In genomic region chr12:113359939-113360748, GRCh38 we compare ENCODE assay signal across 9 cellular contexts. TPM values are rescaled to one million over a fixed set of nuclear protein-coding genes. Genes with fewer than 3 reads are reported as not detected.
DNase-seq lines count a peak whose midpoint lies in the region; ATAC-seq lines count a peak whose summit lies in the region.
"Had no signal": no experiment of that assay in that cellular context is flagged by ENCODE, and none has a peak within 500 bp of the region (broad histone marks: within the 10 kb centered on the region; RNA-seq: fewer than 3 reads in every experiment).

No MANE protein-coding gene starts in this region.

- peaks cover 9% of the 10 kb centered on the region for H3K36me3 Mint-ChIP-seq in effector memory CD8-positive, alpha-beta T cell (ENCODE audit: insufficient read depth)

- H3K27me3 Mint-ChIP-seq in effector memory CD8-positive, alpha-beta T cell = peaks cover 0 to 6% of the 10 kb centered on the region in 2 donors

- peak; percentile 30 for DNase-seq in EH (ENCODE audit: low read depth)
- peak; percentile 41 for DNase-seq in OCI-M1 (lab: John Stamatoyannopoulos, UW)
- no peak for DNase-seq in effector memory CD8-positive, alpha-beta T cell
- no peak for DNase-seq in sciatic nerve (ENCODE audit: low spot score)
- DNase-seq in COLO668 (lab: John Stamatoyannopoulos, UW; ENCODE audit: unreplicated experiment) = no peak

- intact Hi-C loops in sciatic nerve (cut with DNase I) = no loop called here

- no peaks in the 10 kb centered on the region for H3K9me3 Mint-ChIP-seq in effector memory CD8-positive, alpha-beta T cell

- H3K4me1 Mint-ChIP-seq in effector memory CD8-positive, alpha-beta T cell (ENCODE audit: low read depth in 2 of 2) = peaks cover 14 to 19% of the 10 kb centered on the region in 2 donors

- peak overlapping the region; percentile 91 for H3K4me3 Mint-ChIP-seq in effector memory CD8-positive, alpha-beta T cell

- no peak for ATAC-seq in effector memory CD8-positive, alpha-beta T cell (replicated peaks)
- ATAC-seq in sciatic nerve (peak; percentile 1), GM21723 (IDR thresholded peaks at IDR 0.05; ENCODE audit: unreplicated experiment) (no peak), esophagus mucosa (no peak), HG02970 (IDR thresholded peaks at IDR 0.05; ENCODE audit: low FRiP score, unreplicated experiment) (no peak)

- peak overlapping the region; percentile 93 to 97 for H3K27ac Mint-ChIP-seq in effector memory CD8-positive, alpha-beta T cell

RNA-seq across cellular contexts. Expression of gene PLBD2, which starts 1.8 kb away (rescaled TPM):
- total RNA-seq in sciatic nerve = 44.2 TPM
- total RNA-seq in esophagus mucosa = 14.1 TPM

RNA-seq across cellular contexts. Expression of gene SLC8B1, which starts 25.2 kb away (rescaled TPM):
- total RNA-seq in sciatic nerve = 34.3 TPM
- 16.8 TPM for total RNA-seq in esophagus mucosa

RNA-seq across cellular contexts. Expression of gene SDS, which starts 43.5 kb away (rescaled TPM):
- 0.31 TPM for total RNA-seq in sciatic nerve
- total RNA-seq in esophagus mucosa = 0.20 TPM
- total RNA-seq: urinary bladder had no signal

Comparison
In these comparisons a context has a peak if more than half of its experiments do, and no peak if none do; other contexts are left out.
1. DNase-seq: peak in EH (single experiment) and OCI-M1 (single experiment); none in effector memory CD8-positive, alpha-beta T cell (0 of 3), sciatic nerve (single experiment) and COLO668 (single experiment).